ENCODE assay signal across 8 cellular contexts in genomic region chr19:5338661-5339469, GRCh38. TPM values are rescaled to one million over a fixed set of nuclear protein-coding genes. Genes with fewer than 3 reads are reported as not detected.
DNase-seq lines count a peak whose midpoint lies in the region; ATAC-seq, FAIRE-seq and TF ChIP-seq lines count a peak whose summit lies in the region.

No MANE protein-coding gene starts in this region.

- H3K9ac ChIP-seq in GM23248 (no peak overlapping the region), iPS-15b (ENCODE audit: low read depth, low read length) (peak overlapping the region; percentile 60)

- H3K9me2 ChIP-seq in GM23248 (ENCODE audit: insufficient read depth) = no peaks in the 10 kb centered on the region

- H3K4me3 ChIP-seq in A549 (peak overlapping the region; percentile 100), GM23248 (peak overlapping the region; percentile 93), WERI-Rb-1 (ENCODE audit: low read depth, low read length) (peak overlapping the region; percentile 90), iPS-15b (ENCODE audit: low read depth, low read length) (peak overlapping the region; percentile 73), tibial artery (peak overlapping the region in 1 of 2 donors; percentile 63)

- POLR2A ChIA-PET in A549 (lab: Yijun Ruan, JAX) = no interaction called here

- no peak for TF ChIP-seq POLR2A in A549 (IDR thresholded peaks at IDR 0.05; ENCODE audit: low read length)

- no peak for TF ChIP-seq EP300 in A549 (IDR thresholded peaks at IDR 0.05)

- 73% methylated on average over 22 of the region's 34 CpGs for WGBS in A549 (ENCODE audit: missing lambda C conversion rate)
- 33 to 39% methylated on average over 30 to 34 of the region's 34 CpGs for WGBS in GM23248 (ENCODE audit: low coverage in 1 of 2, low lambda C conversion rate in 2 of 2, missing lambda C conversion rate in 2 of 2), 2 experiments

- no peaks in the 10 kb centered on the region for H3K79me2 ChIP-seq in GM23248 (ENCODE audit: insufficient read depth)

- no peaks in the 10 kb centered on the region for H3F3A ChIP-seq in GM23248 (ENCODE audit: insufficient read depth)

- H4K20me1 ChIP-seq in GM23248 (ENCODE audit: insufficient read depth) = no peaks in the 10 kb centered on the region

- H3K4me1 ChIP-seq in A549 = peaks cover 8% of the 10 kb centered on the region; the same call in 2 of the 3 replicates
- no peaks in the 10 kb centered on the region for H3K4me1 ChIP-seq in GM23248 (ENCODE audit: insufficient read depth)
- H3K4me1 ChIP-seq in iPS-15b (ENCODE audit: control insufficient read depth, insufficient read depth, low read length) = peaks cover 6% of the 10 kb centered on the region
- peaks cover 0 to 27% (median 23%) of the 10 kb centered on the region in 4 donors for H3K4me1 ChIP-seq in tibial artery

- DNase-seq in A549 (ENCODE audit: low read depth in 1 of 2, low spot score in 1 of 2) = no peak
- DNase-seq in GM23248 = no peak
- DNase-seq in WERI-Rb-1 = peak; percentile 72
- no peak for DNase-seq in NCI-H510A treated with DMSO at 0.1 percent for 48 hours (lab: John Stamatoyannopoulos, UW)
- DNase-seq in tibial artery = no peak

- peak overlapping the region; percentile 96 for H3K4me2 ChIP-seq in A549
- H3K4me2 ChIP-seq in GM23248 (ENCODE audit: unreplicated experiment) = peak overlapping the region; percentile 90

- no peak for TF ChIP-seq RAD21 in A549 (conservative IDR thresholded peaks at IDR 0.05 in 1 of 2, IDR thresholded peaks at IDR 0.05 in 1 of 2)

- H3K27me3 ChIP-seq in GM23248 (replicated peaks; ENCODE audit: insufficient read depth) = no peaks in the 10 kb centered on the region; the same call in 1 of the 2 replicates
- H3K27me3 ChIP-seq in WERI-Rb-1 (ENCODE audit: insufficient read depth, low read depth, severe bottlenecking) = no peaks in the 10 kb centered on the region
- H3K27me3 ChIP-seq in iPS-15b (ENCODE audit: control insufficient read depth, insufficient read depth, low read length) = peaks cover 13% of the 10 kb centered on the region
- H3K27me3 ChIP-seq in tibial artery = peaks cover 0 to 75% of the 10 kb centered on the region in 2 donors

- H3K9me3 ChIP-seq in A549 (no peaks in the 10 kb centered on the region), GM23248 (ENCODE audit: low read depth) (no peaks in the 10 kb centered on the region), WERI-Rb-1 (ENCODE audit: severe bottlenecking) (no peaks in the 10 kb centered on the region), iPS-15b (ENCODE audit: control insufficient read depth, insufficient read depth, low read length) (no peaks in the 10 kb centered on the region), tibial artery (no peaks in the 10 kb centered on the region)

- no peak for FAIRE-seq in A549 (lab: Jason Lieb, UNC)

- no peak for ATAC-seq in A549
- no peak for ATAC-seq in HG02571 (IDR thresholded peaks at IDR 0.05; ENCODE audit: unreplicated experiment)
- no peak for ATAC-seq in GM21423 (IDR thresholded peaks at IDR 0.05; ENCODE audit: unreplicated experiment)

- in situ Hi-C loops in GM23248 (cut with MboI) = no loop called here

- CTCF ChIA-PET in A549 (lab: Yijun Ruan, JAX) = no interaction called here

- peak overlapping the region; percentile 97; a peak in 5 of 6 replicates for H3K27ac ChIP-seq in A549
- no peak overlapping the region for H3K27ac ChIP-seq in GM23248
- H3K27ac ChIP-seq in WERI-Rb-1 = peak overlapping the region; percentile 85
- H3K27ac ChIP-seq in tibial artery = no peak overlapping the region

- intact Hi-C loops in tibial artery (cut with DNase I; ENCODE audit: low total_unique reads) = no loop called here

- no peak for TF ChIP-seq CTCF in A549 (IDR thresholded peaks at IDR 0.05)
- no peak for TF ChIP-seq CTCF in WERI-Rb-1 (IDR thresholded peaks at IDR 0.05; ENCODE audit: low read depth, low read length)
- TF ChIP-seq CTCF in tibial artery (IDR thresholded peaks at IDR 0.05) = no peak

- H3K36me3 ChIP-seq in GM23248 (ENCODE audit: low read depth) (no peaks in the 10 kb centered on the region), WERI-Rb-1 (peaks cover 7% of the 10 kb centered on the region), iPS-15b (ENCODE audit: control insufficient read depth, insufficient read depth, low read length) (peaks cover 5% of the 10 kb centered on the region), tibial artery (no peaks in the 10 kb centered on the region)

- no peak overlapping the region for H2AFZ ChIP-seq in GM23248

TF ChIP-seq in A549, 52 proteins besides CTCF, POLR2A, EP300 and RAD21:
- TF ChIP-seq MAFK (IDR thresholded peaks at IDR 0.05; ENCODE audit: partially characterized antibody) = no peak
- TF ChIP-seq RFX5 (IDR thresholded peaks at IDR 0.05) = no peak
- no peak for TF ChIP-seq HOXB13 (CRISPR knock-in tag; IDR thresholded peaks at IDR 0.05; ENCODE audit: low read depth)

RNA-seq across cellular contexts. Expression of gene PTPRS, which starts 1.7 kb away (rescaled TPM):
- polyA plus RNA-seq in A549 (2011; rRNA removed) = 22.3 and 25.0 TPM in 2 replicates
- polyA plus RNA-seq in A549 (2012; cell fraction: cytosol; rRNA removed) = 41.9 and 53.1 TPM in 2 replicates
- 114 and 145 TPM in 2 replicates for polyA plus RNA-seq in A549 (2012; cell fraction: nucleus; rRNA removed)
- 38.8 to 44.7 TPM (median 41.6 TPM) in 3 replicates for polyA plus RNA-seq in A549 (2017; fragmentation: RNase III; extraction: RNeasy Plus Mini Kit Qiagen cat#74134 plus additional on column Dnase treatment)
- 98.8 and 140 TPM in 2 replicates for polyA minus RNA-seq in A549 (2011; rRNA and poly(A)+ RNA removed)
- total RNA-seq in GM23248 (2014; rRNA removed; shearing (Covaris generic)) = 196 and 215 TPM in 2 replicates
- 20.2 and 21.7 TPM in 2 replicates for polyA plus RNA-seq in GM23248 (2016; fragmentation: Nextera tagmentation; extraction: Ambion mirVana)

Comparison
In these comparisons a context has a peak if more than half of its experiments do, and no peak if none do; other contexts are left out.
1. H3K27ac ChIP-seq: peak in A549 (2 of 2) and WERI-Rb-1 (single experiment); none in GM23248 (single experiment) and tibial artery (0 of 2).